9 cellular contexts compared by ENCODE assay signal in genomic region chr3:10437272-10437994, GRCh38.
DNase-seq lines count a peak whose midpoint lies in the region; ATAC-seq, FAIRE-seq and TF ChIP-seq lines count a peak whose summit lies in the region.
"Had no signal": no experiment of that assay in that cellular context is flagged by ENCODE, and none has a peak within 500 bp of the region (broad histone marks: within the 10 kb centered on the region; RNA-seq: fewer than 3 reads in every experiment).

No MANE protein-coding gene starts in this region.

- no peak overlapping the region for H3K27ac ChIP-seq in K562 (ENCODE audit: extremely low read depth, low read depth, low read length)

- in situ Hi-C loops in K562 (cut with MboI), result no loop called here

- no peaks in the 10 kb centered on the region for H3K79me2 ChIP-seq in K562 (ENCODE audit: control insufficient read depth, insufficient read depth, low read length)

- TF ChIP-seq CTCF in K562 (IDR thresholded peaks at IDR 0.05 in 2 of 3, conservative IDR thresholded peaks at IDR 0.05 in 1 of 3; ENCODE audit: insufficient read depth in 2 of 3, low read depth in 1 of 3, low read length in 3 of 3) (no peak), type B pancreatic cell (conservative IDR thresholded peaks at IDR 0.05) (no peak)

- TF ChIP-seq EP300 in K562 (IDR thresholded peaks at IDR 0.05; ENCODE audit: low read length), result no peak

- DNase-seq in T-helper 2 cell (peak in 4 of 5 experiments; percentile 11 to 89 (median 50)), K562 (ENCODE audit: extremely low read depth in 1 of 4, low spot score in 3 of 4) (no peak), HT-29 (ENCODE audit: low spot score) (no peak), retina (no peak), type B pancreatic cell (ENCODE audit: extremely low spot score, unreplicated experiment) (no peak), erythroblast (lab: John Stamatoyannopoulos, UW) (no peak)
- DNase-seq in stimulated activated CD4-positive, alpha-beta T cell treated with anti-CD3 and anti-CD28 coated beads, Interleukin-15, amount 100 ng/mL, for 24 hours, result peak; percentile 74

- POLR2A ChIA-PET in K562 (lab: Yijun Ruan, JAX), result interaction anchor here (1.1 kb wide), 1 partner anchor 9 kb away, joined by 4 read pairs; no protein-coding TSS in a partner anchor

- no peak overlapping the region for H3K27ac Mint-ChIP-seq in type B pancreatic cell

- H3K9ac ChIP-seq in K562 (ENCODE audit: insufficient read depth in 1 of 2, low read depth in 2 of 2, low read length in 2 of 2), result no peak overlapping the region

- H3K27me3 ChIP-seq in K562 (ENCODE audit: control insufficient read depth in 2 of 2, insufficient read depth in 2 of 2, low read length in 2 of 2), result peaks cover 15 to 62% of the 10 kb centered on the region in 2 experiments; a peak in 4 of 5 replicates

- CTCF ChIA-PET in K562 (lab: Yijun Ruan, JAX; ENCODE audit: low intra/inter-chr PET ratio), result no interaction called here

- 2% methylated on average over 7 of the region's 7 CpGs for WGBS in K562 (ENCODE audit: insufficient coverage, low coverage, missing lambda C conversion rate)

- H3K4me1 ChIP-seq in K562 (replicated peaks in 1 of 2; ENCODE audit: control insufficient read depth in 2 of 2, insufficient read depth in 2 of 2, low read length in 2 of 2), result peaks cover 4 to 9% of the 10 kb centered on the region in 2 experiments; a peak in 2 of 5 replicates

- H3K9me3 ChIP-seq in K562 (replicated peaks; ENCODE audit: control insufficient read depth, insufficient read depth, low read depth, low read length), result no peaks in the 10 kb centered on the region

- no peak for TF ChIP-seq POLR2A in K562 (conservative IDR thresholded peaks at IDR 0.05)
- TF ChIP-seq POLR2A in erythroblast (IDR thresholded peaks at IDR 0.05; ENCODE audit: low read length), result no peak

- no TSS peak for BruUV-seq in K562 (replicated peaks; lab: Mats Ljungman, UMichigan)

- H4K20me1 ChIP-seq in K562 (replicated peaks; ENCODE audit: control insufficient read depth, insufficient read depth, low read length), result peaks cover 6% of the 10 kb centered on the region

- H2AFZ ChIP-seq in K562 (ENCODE audit: low read depth, low read length), result no peak overlapping the region

- no peak for FAIRE-seq in K562 (lab: Jason Lieb, UNC)

- no peak for TF ChIP-seq RAD21 in K562 (CRISPR knock-in tag; conservative IDR thresholded peaks at IDR 0.05 in 1 of 2, IDR thresholded peaks at IDR 0.05 in 1 of 2)

- H3K27me3 Mint-ChIP-seq in type B pancreatic cell, result peaks cover 8% of the 10 kb centered on the region

- intact Hi-C loops in K562 (cut with micrococcal nuclease), result no loop called here

- H3K4me3 ChIP-seq in K562, result no peak overlapping the region

- no peaks in the 10 kb centered on the region for H3K36me3 Mint-ChIP-seq in type B pancreatic cell

- H3K36me3 ChIP-seq in K562 (ENCODE audit: control insufficient read depth, insufficient read depth, low read length), result no peaks in the 10 kb centered on the region

- no peak overlapping the region for H3K4me2 ChIP-seq in K562 (ENCODE audit: insufficient read depth, low read length)

- no peak overlapping the region for H3K4me3 Mint-ChIP-seq in type B pancreatic cell
- H3K4me3 Mint-ChIP-seq: neural crest cell had no signal

- peak; percentile 73 for ATAC-seq in GM21360 (IDR thresholded peaks at IDR 0.05; ENCODE audit: unreplicated experiment)
- no peak for ATAC-seq in K562

- peaks cover 4% of the 10 kb centered on the region for H3K4me1 Mint-ChIP-seq in type B pancreatic cell (ENCODE audit: unreplicated experiment)
- H3K4me1 Mint-ChIP-seq: neural crest cell had no signal

- H3K9me1 ChIP-seq in K562 (ENCODE audit: control insufficient read depth, insufficient read depth, low read length), result peaks cover 3% of the 10 kb centered on the region

- H3K9me3 Mint-ChIP-seq in type B pancreatic cell, result no peaks in the 10 kb centered on the region
- H3K9me3 Mint-ChIP-seq: neural crest cell had no signal

TF ChIP-seq in K562, 482 proteins besides CTCF, POLR2A, EP300 and RAD21 (continues in another document):
- TF ChIP-seq FOXA3 (CRISPR knock-in tag; conservative IDR thresholded peaks at IDR 0.05 in 1 of 2, IDR thresholded peaks at IDR 0.05 in 1 of 2) (no peak), ZNF609 (CRISPR knock-in tag; IDR thresholded peaks at IDR 0.05; ENCODE audit: borderline replicate concordance) (no peak), ZNF518B (CRISPR knock-in tag; IDR thresholded peaks at IDR 0.05) (no peak), COPS2 (conservative IDR thresholded peaks at IDR 0.05) (no peak), ATF3 (IDR thresholded peaks at IDR 0.05) (peak; percentile 78), ATF3 (CRISPR knock-in tag; conservative IDR thresholded peaks at IDR 0.05) (no peak), EGR1 (conservative IDR thresholded peaks at IDR 0.05) (peak; percentile 76), PKNOX1 (IDR thresholded peaks at IDR 0.05) (peak; percentile 57; the same call in 1 of the 2 replicates), RAD51 (IDR thresholded peaks at IDR 0.05; ENCODE audit: borderline replicate concordance, low read depth) (no peak)

Comparison
In these comparisons a context has a peak if more than half of its experiments do, and no peak if none do; other contexts are left out.
1. DNase-seq: peak in T-helper 2 cell (4 of 5) and stimulated activated CD4-positive, alpha-beta T cell treated with anti-CD3 and anti-CD28 coated beads, Interleukin-15, amount 100 ng/mL, for 24 hours (single experiment); none in K562 (0 of 4), HT-29 (single experiment), retina (single experiment), type B pancreatic cell (single experiment) and erythroblast (0 of 2).